ENCODE assay signal across 18 cellular contexts in genomic region chr1:67226688-67227087, GRCh38.
"Had no signal": no experiment of that assay in that cellular context is flagged by ENCODE, and none has a peak within 500 bp of the region (broad histone marks: within the 10 kb centered on the region; RNA-seq: fewer than 3 reads in every experiment).

No MANE protein-coding gene starts in this region.

- DNase-seq: activated CD4-positive, alpha-beta memory T cell treated with anti-CD3 and anti-CD28 coated beads, Interleukin-2, amount 10 ng/mL, durations not matched to agents 7 days and 5 days; activated CD4-positive, alpha-beta T cell treated with anti-CD3 and anti-CD28 coated beads, Interleukin-2, amount 10 ng/mL, durations not matched to agents 24 days and 14 days; activated CD8-positive, alpha-beta memory T cell treated with anti-CD3 and anti-CD28 coated beads, Interleukin-2, amount 10 ng/mL, durations not matched to agents 7 days and 5 days; activated naive CD4-positive, alpha-beta T cell; erythroblast; foreskin melanocyte; left ventricle myocardium superior; stimulated activated CD4-positive, alpha-beta T cell treated with anti-CD3 and anti-CD28 coated beads, Interleukin-2, amount 100 ng/mL, for 48 hours; stimulated activated CD8-positive, alpha-beta memory T cell treated with anti-CD3 and anti-CD28 coated beads, Interleukin-4, amount 100 ng/mL, for 48 hours; uterus had no signal

- H3K27me3 ChIP-seq: hepatocyte, tibial nerve, uterus had no signal

- H3K4me3 ChIP-seq: hepatocyte, prostate gland, tibial nerve, uterus had no signal

- H3K4me3 Mint-ChIP-seq: activated CD4-positive, alpha-beta memory T cell treated with anti-CD3 and anti-CD28 coated beads, Interleukin-2, amount 10 ng/mL, durations not matched to agents 7 days and 5 days; activated CD4-positive, alpha-beta T cell treated with anti-CD3 and anti-CD28 coated beads, Interleukin-2, amount 10 ng/mL, durations not matched to agents 24 days and 14 days; activated CD8-positive, alpha-beta memory T cell treated with anti-CD3 and anti-CD28 coated beads, Interleukin-2, amount 10 ng/mL, durations not matched to agents 7 days and 5 days; activated T-helper 1 cell treated with anti-CD3 and anti-CD28 coated beads, Interleukin-12 subunit alpha, Interleukin-12 subunit beta, Interleukin-2, Interleukin-4 antibody, amounts not matched to agents 30 ng/mL and 10 ng/mL and 1 ng/mL, durations not matched to agents 14 hours and 24 hours and 36 hours; neural crest cell; stimulated activated naive CD8-positive, alpha-beta T cell treated with anti-CD3 and anti-CD28 coated beads, Interleukin-15, Interleukin-2, amounts not matched to agents 100 ng/mL and 50 ng/mL, for 24 hours had no signal

- FAIRE-seq: endometrium had no signal

- H3K27ac Mint-ChIP-seq: activated CD4-positive, alpha-beta memory T cell treated with anti-CD3 and anti-CD28 coated beads, Interleukin-2, amount 10 ng/mL, durations not matched to agents 7 days and 5 days; activated CD4-positive, alpha-beta T cell treated with anti-CD3 and anti-CD28 coated beads, Interleukin-2, amount 10 ng/mL, durations not matched to agents 24 days and 14 days; activated CD8-positive, alpha-beta memory T cell treated with anti-CD3 and anti-CD28 coated beads, Interleukin-2, amount 10 ng/mL, durations not matched to agents 7 days and 5 days; activated T-helper 1 cell treated with anti-CD3 and anti-CD28 coated beads, Interleukin-12 subunit alpha, Interleukin-12 subunit beta, Interleukin-2, Interleukin-4 antibody, amounts not matched to agents 30 ng/mL and 10 ng/mL and 1 ng/mL, durations not matched to agents 14 hours and 24 hours and 36 hours; stimulated activated naive CD8-positive, alpha-beta T cell treated with anti-CD3 and anti-CD28 coated beads, Interleukin-15, Interleukin-2, amounts not matched to agents 100 ng/mL and 50 ng/mL, for 24 hours had no signal

- H3K27ac ChIP-seq: hepatocyte, prostate gland, tibial nerve, uterus had no signal

- H3K27me3 Mint-ChIP-seq: activated CD4-positive, alpha-beta memory T cell treated with anti-CD3 and anti-CD28 coated beads, Interleukin-2, amount 10 ng/mL, durations not matched to agents 7 days and 5 days; activated CD4-positive, alpha-beta T cell treated with anti-CD3 and anti-CD28 coated beads, Interleukin-2, amount 10 ng/mL, durations not matched to agents 24 days and 14 days had no signal

- H3K4me1 Mint-ChIP-seq: neural crest cell had no signal

- H3K4me1 ChIP-seq: prostate gland, tibial nerve, uterus had no signal

- H3K9me3 ChIP-seq: prostate gland, tibial nerve, uterus had no signal

- ATAC-seq: activated CD8-positive, alpha-beta memory T cell treated with anti-CD3 and anti-CD28 coated beads, Interleukin-2, amount 10 ng/mL, durations not matched to agents 7 days and 5 days; left ventricle myocardium superior; SK-N-SH treated with all-trans-retinoic acid at 6 μM for 48 hours had no signal

- H3K36me3 Mint-ChIP-seq: activated CD8-positive, alpha-beta memory T cell treated with anti-CD3 and anti-CD28 coated beads, Interleukin-2, amount 10 ng/mL, durations not matched to agents 7 days and 5 days had no signal

- H3K9me3 Mint-ChIP-seq: activated CD4-positive, alpha-beta memory T cell treated with anti-CD3 and anti-CD28 coated beads, Interleukin-2, amount 10 ng/mL, durations not matched to agents 7 days and 5 days; stimulated activated naive CD8-positive, alpha-beta T cell treated with anti-CD3 and anti-CD28 coated beads, Interleukin-15, Interleukin-2, amounts not matched to agents 100 ng/mL and 50 ng/mL, for 24 hours had no signal

- H3K36me3 ChIP-seq: prostate gland, tibial nerve, uterus had no signal
